ENCODE assay signal across 23 cellular contexts in genomic region chr18:47586418-47586817, GRCh38.
"Had no signal": no experiment of that assay in that cellular context is flagged by ENCODE, and none has a peak within 500 bp of the region (broad histone marks: within the 10 kb centered on the region; RNA-seq: fewer than 3 reads in every experiment).

No MANE protein-coding gene starts in this region.

- H3K27me3 ChIP-seq: colonic mucosa, dorsolateral prefrontal cortex, foreskin keratinocyte, gastrocnemius medialis had no signal

- H3K27ac ChIP-seq: colonic mucosa, coronary artery, epithelial cell of prostate, esophagus muscularis mucosa, esophagus squamous epithelium, foreskin keratinocyte, gastrocnemius medialis, gastroesophageal sphincter, heart left ventricle, heart right ventricle had no signal

- DNase-seq: colonic mucosa; cortex of kidney; dermis blood vessel endothelial cell; effector CD4-positive, alpha-beta T cell; effector CD8-positive, alpha-beta T cell; effector memory CD4-positive, alpha-beta T cell; effector memory CD8-positive, alpha-beta T cell; endodermal cell; esophagus squamous epithelium; foreskin fibroblast; foreskin keratinocyte; foreskin melanocyte; gastrocnemius medialis; glutamatergic neuron; heart left ventricle; heart right ventricle had no signal

- H3K27me3 Mint-ChIP-seq: dendritic cell treated with granulocyte-macrophage colony-stimulating factor and Interleukin-4, amounts not matched to agents 40 ng/mL and 50 ng/mL, for 4 days had no signal

- H3K4me3 Mint-ChIP-seq: dendritic cell treated with granulocyte-macrophage colony-stimulating factor and Interleukin-4, amounts not matched to agents 40 ng/mL and 50 ng/mL, for 4 days; effector memory CD8-positive, alpha-beta T cell; endodermal cell had no signal

- ATAC-seq: effector memory CD8-positive, alpha-beta T cell; esophagus mucosa; foreskin keratinocyte; gastrocnemius medialis; gastroesophageal sphincter; heart right ventricle had no signal

- H3K9me3 ChIP-seq: colonic mucosa, esophagus muscularis mucosa, esophagus squamous epithelium, gastrocnemius medialis, gastroesophageal sphincter, heart left ventricle, heart right ventricle had no signal

- H3K9me3 Mint-ChIP-seq: dendritic cell treated with granulocyte-macrophage colony-stimulating factor and Interleukin-4, amounts not matched to agents 40 ng/mL and 50 ng/mL, for 4 days; effector memory CD8-positive, alpha-beta T cell; endodermal cell had no signal

- H3K4me3 ChIP-seq: colonic mucosa, coronary artery, dorsolateral prefrontal cortex, esophagus muscularis mucosa, esophagus squamous epithelium, gastrocnemius medialis, gastroesophageal sphincter, heart left ventricle, heart right ventricle had no signal

- H3K36me3 ChIP-seq: colonic mucosa, esophagus muscularis mucosa, esophagus squamous epithelium, gastrocnemius medialis, gastroesophageal sphincter, heart left ventricle, heart right ventricle had no signal

- H3K27ac Mint-ChIP-seq: dendritic cell treated with granulocyte-macrophage colony-stimulating factor and Interleukin-4, amounts not matched to agents 40 ng/mL and 50 ng/mL, for 4 days; effector memory CD8-positive, alpha-beta T cell had no signal
